ENCODE assay signal across 10 cellular contexts in the genomic region with DNA sequence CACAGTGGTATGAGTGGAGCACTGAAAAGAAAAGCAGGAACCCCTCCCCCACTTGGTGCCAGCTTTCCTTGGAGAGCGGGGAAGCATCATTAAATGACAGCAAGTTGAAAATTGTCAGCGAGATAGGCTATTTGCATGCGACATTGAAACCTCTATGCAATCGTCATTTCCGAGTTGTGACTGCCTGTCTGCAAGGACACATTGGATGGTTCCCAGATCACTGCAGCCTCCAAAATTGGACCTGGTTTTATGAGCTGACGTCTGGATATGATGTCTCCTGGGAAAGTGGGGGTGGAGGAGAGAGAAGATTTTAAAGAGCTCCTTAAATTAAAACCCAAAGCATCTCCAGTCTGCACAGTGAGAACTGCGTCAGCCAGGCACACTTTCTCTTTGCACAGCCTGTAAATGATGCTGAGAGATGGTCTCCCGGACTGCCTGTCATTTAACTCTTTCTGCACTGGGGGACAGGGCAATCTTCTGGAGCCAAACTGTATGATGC. TPM values are rescaled to one million over a fixed set of nuclear protein-coding genes. Genes with fewer than 3 reads are reported as not detected.
A peak's percentile ranks its signal among the peaks of the same experiment; 100 is the strongest.
DNase-seq lines count a peak whose midpoint lies in the region; ATAC-seq, FAIRE-seq and TF ChIP-seq lines count a peak whose summit lies in the region.
"Had no signal": no experiment of that assay in that cellular context is flagged by ENCODE, and none has a peak within 500 bp of the region (broad histone marks: within the 10 kb centered on the region; RNA-seq: fewer than 3 reads in every experiment).

No MANE protein-coding gene starts in this region.

- TF ChIP-seq EP300 in HepG2 (IDR thresholded peaks at IDR 0.05; ENCODE audit: low read depth in 2 of 2, low read length in 2 of 2): no peak
- no peak for TF ChIP-seq EP300 in HepG2 (CRISPR knock-in tag; IDR thresholded peaks at IDR 0.05; ENCODE audit: borderline replicate concordance)

- ATAC-seq in HepG2 (no peak), right lobe of liver (no peak), HG02623 (IDR thresholded peaks at IDR 0.05; ENCODE audit: unreplicated experiment) (no peak), HG03097 (IDR thresholded peaks at IDR 0.05; ENCODE audit: low FRiP score, unreplicated experiment) (no peak)
- ATAC-seq in activated naive CD8-positive, alpha-beta T cell treated with anti-CD3 and anti-CD28 coated beads, Interleukin-2, amount 10 ng/mL, durations not matched to agents 7 days and 5 days (ENCODE audit: low read depth): no peak

- no peaks in the 10 kb centered on the region for H3K9me3 Mint-ChIP-seq in activated naive CD8-positive, alpha-beta T cell treated with anti-CD3 and anti-CD28 coated beads, Interleukin-2, amount 10 ng/mL, durations not matched to agents 7 days and 5 days

- H3K9ac ChIP-seq in HepG2 (ENCODE audit: insufficient read depth, low read depth, low read length): no peak overlapping the region
- no peak overlapping the region for H3K9ac ChIP-seq in kidney (ENCODE audit: low read length in 2 of 2)

- H3K27ac ChIP-seq in HepG2 (ENCODE audit: extremely low read length, insufficient read depth, low read length) (no peak overlapping the region), right lobe of liver (no peak overlapping the region), kidney (ENCODE audit: low read depth in 2 of 2, low read length in 2 of 2) (peak overlapping the region; percentile 17 to 72), esophagus squamous epithelium (no peak overlapping the region)

- FAIRE-seq in HepG2 (lab: Jason Lieb, UNC) (no peak), kidney (lab: Jason Lieb, UNC) (no peak)

- no peaks in the 10 kb centered on the region for H3K36me3 Mint-ChIP-seq in activated naive CD8-positive, alpha-beta T cell treated with anti-CD3 and anti-CD28 coated beads, Interleukin-2, amount 10 ng/mL, durations not matched to agents 7 days and 5 days

- H4K20me1 ChIP-seq in HepG2 (ENCODE audit: insufficient read depth, low read length): no peaks in the 10 kb centered on the region

- CTCF ChIA-PET in HepG2 (lab: Yijun Ruan, JAX; ENCODE audit: low intra/inter-chr PET ratio, low total read pairs): no interaction called here

- H3K36me3 ChIP-seq in HepG2 (replicated peaks in 1 of 2; ENCODE audit: control insufficient read depth in 1 of 2, insufficient read depth in 2 of 2, low read length in 2 of 2): no peaks in the 10 kb centered on the region
- no peaks in the 10 kb centered on the region for H3K36me3 ChIP-seq in right lobe of liver
- H3K36me3 ChIP-seq in kidney (ENCODE audit: control insufficient read depth in 1 of 2, insufficient read depth in 2 of 2, low read length in 2 of 2): no peaks in the 10 kb centered on the region
- no peaks in the 10 kb centered on the region for H3K36me3 ChIP-seq in esophagus squamous epithelium

- peaks cover 28% of the 10 kb centered on the region for H3K27me3 Mint-ChIP-seq in activated naive CD8-positive, alpha-beta T cell treated with anti-CD3 and anti-CD28 coated beads, Interleukin-2, amount 10 ng/mL, durations not matched to agents 7 days and 5 days

- BruUV-seq in HepG2 (replicated peaks; lab: Mats Ljungman, UMichigan): no TSS peak

- intact Hi-C loops in HepG2 (cut with micrococcal nuclease; ENCODE audit: unreplicated experiment): no loop called here
- intact Hi-C loops in right lobe of liver (cut with DNase I): no loop called here
- intact Hi-C loops in kidney (cut with DNase I): no loop called here
- intact Hi-C loops in esophagus squamous epithelium (cut with DNase I): no loop called here

- TF ChIP-seq CTCF in HepG2 (CRISPR knock-in tag; IDR thresholded peaks at IDR 0.05) (no peak), right lobe of liver (IDR thresholded peaks at IDR 0.05) (no peak), kidney (IDR thresholded peaks at IDR 0.05; ENCODE audit: borderline replicate concordance, extremely low read depth, insufficient read depth) (no peak), esophagus squamous epithelium (IDR thresholded peaks at IDR 0.05) (no peak)

- H3K4me1 ChIP-seq in HepG2 (ENCODE audit: insufficient read depth, low read length) (no peaks in the 10 kb centered on the region), right lobe of liver (no peaks in the 10 kb centered on the region), kidney (ENCODE audit: control insufficient read depth in 1 of 2, insufficient read depth in 1 of 2, low read depth in 1 of 2, low read length in 2 of 2) (peaks cover 0 to 11% of the 10 kb centered on the region in 2 donors), esophagus squamous epithelium (peaks cover 0 to 23% (median 7%) of the 10 kb centered on the region in 3 donors)

- H3K4me3 ChIP-seq in HepG2 (replicated peaks in 1 of 3; ENCODE audit: insufficient read depth in 1 of 3, low read depth in 2 of 3, low read length in 3 of 3) (no peak overlapping the region), right lobe of liver (no peak overlapping the region), kidney (ENCODE audit: low read length in 2 of 2) (no peak overlapping the region), esophagus squamous epithelium (peak overlapping the region in 2 of 4 donors; percentile 6 to 29)
- H3K4me3 ChIP-seq: lung had no signal

- no peak overlapping the region for H2AFZ ChIP-seq in HepG2 (ENCODE audit: low read length)

- H3K27ac Mint-ChIP-seq in activated naive CD8-positive, alpha-beta T cell treated with anti-CD3 and anti-CD28 coated beads, Interleukin-2, amount 10 ng/mL, durations not matched to agents 7 days and 5 days: no peak overlapping the region

- DNase-seq in HepG2 (ENCODE audit: low spot score): no peak
- DNase-seq in right lobe of liver: no peak
- no peak for DNase-seq in activated naive CD8-positive, alpha-beta T cell treated with anti-CD3 and anti-CD28 coated beads, Interleukin-2, amount 10 ng/mL, durations not matched to agents 7 days and 5 days
- no peak for DNase-seq in kidney
- no peak for DNase-seq in esophagus squamous epithelium (lab: John Stamatoyannopoulos, UW)
- DNase-seq in ureter (ENCODE audit: low spot score): no peak
- DNase-seq: HCEC 1CT had no signal

- TF ChIP-seq RAD21 in HepG2 (CRISPR knock-in tag; IDR thresholded peaks at IDR 0.05): no peak

- peak overlapping the region; percentile 60 for H3K4me3 Mint-ChIP-seq in activated naive CD8-positive, alpha-beta T cell treated with anti-CD3 and anti-CD28 coated beads, Interleukin-2, amount 10 ng/mL, durations not matched to agents 7 days and 5 days

- no peaks in the 10 kb centered on the region for H3K79me2 ChIP-seq in HepG2 (ENCODE audit: insufficient read depth, low read length)

- in situ Hi-C loops in HepG2 (cut with HindIII; ENCODE audit: extremely low pct_ligation_motif_present, low pct_unique_long_range_greater_than_20kb): no loop called here

- H3K27me3 ChIP-seq in HepG2 (ENCODE audit: control insufficient read depth in 1 of 2, insufficient read depth in 2 of 2, low read length in 2 of 2) (peaks cover 0 to 22% of the 10 kb centered on the region in 2 experiments; a peak in 3 of 5 replicates), right lobe of liver (no peaks in the 10 kb centered on the region), esophagus squamous epithelium (no peaks in the 10 kb centered on the region)

- TF ChIP-seq POLR2A in HepG2 (IDR thresholded peaks at IDR 0.05; ENCODE audit: insufficient read depth in 1 of 2, low read depth in 2 of 2, low read length in 2 of 2) (no peak), right lobe of liver (IDR thresholded peaks at IDR 0.05) (no peak), esophagus squamous epithelium (IDR thresholded peaks at IDR 0.05) (no peak)

- WGBS in HepG2 (ENCODE audit: low lambda C conversion rate): 6% methylated on average over 8 of the region's 8 CpGs
- WGBS in right lobe of liver (ENCODE audit: insufficient coverage, low coverage, low lambda C conversion rate, missing lambda C conversion rate): 20% methylated on average over 7 of the region's 8 CpGs
- 7 to 23% methylated on average over 8 of the region's 8 CpGs for WGBS in esophagus squamous epithelium, 2 donors

- H3K4me2 ChIP-seq in HepG2 (ENCODE audit: low read depth, low read length): no peak overlapping the region

- H3K9me3 ChIP-seq in HepG2 (ENCODE audit: low read length) (no peaks in the 10 kb centered on the region), right lobe of liver (no peaks in the 10 kb centered on the region), kidney (ENCODE audit: control insufficient read depth in 1 of 2, low read length in 2 of 2) (no peaks in the 10 kb centered on the region), esophagus squamous epithelium (no peaks in the 10 kb centered on the region)

- POLR2A ChIA-PET in HepG2 (lab: Yijun Ruan, JAX): no interaction called here
- POLR2A ChIA-PET in activated naive CD8-positive, alpha-beta T cell treated with anti-CD3 and anti-CD28 coated beads, Interleukin-2, amount 10 ng/mL, durations not matched to agents 7 days and 5 days (lab: Charles Lee): no interaction called here

- peaks cover 4% of the 10 kb centered on the region for H3K4me1 Mint-ChIP-seq in activated naive CD8-positive, alpha-beta T cell treated with anti-CD3 and anti-CD28 coated beads, Interleukin-2, amount 10 ng/mL, durations not matched to agents 7 days and 5 days

RNA-seq across cellular contexts. Expression of a gene that starts 57.8 kb away (rescaled TPM):
- total RNA-seq in HepG2 (2016; rRNA removed; fragmentation: Illumina TruSeq; extraction: Trizol) (0.15 TPM in 2 replicates), right lobe of liver (1 to 10 TPM in 1 of 6 experiments, under 1 TPM in 5; 0.07 to 1.1 (median 0.34) TPM), kidney (3.6 TPM), esophagus squamous epithelium (1 to 10 TPM in 1 of 4 donors, under 1 TPM in 2, not detected in 1; 0.09 to 2.3 (median 0.41) TPM), ureter (14.3 TPM)
- total RNA-seq in HepG2 (2016; cell fraction: cytosol; rRNA removed; fragmentation: Illumina TruSeq; extraction: Trizol; ENCODE audit: low read depth): not detected in 2 replicates
- total RNA-seq in HepG2 (2016; cell fraction: insoluble cytoplasmic fraction; rRNA removed; fragmentation: Illumina TruSeq; extraction: Trizol): 0.13 and 0.31 TPM in 2 replicates
- total RNA-seq in HepG2 (2016; cell fraction: membrane; rRNA removed; fragmentation: Illumina TruSeq; extraction: Trizol): 0.09 TPM in 1 of 2 replicates, not detected in the other
- total RNA-seq in HepG2 (2016; cell fraction: nucleus; rRNA removed; fragmentation: Illumina TruSeq; extraction: Trizol): 0.31 and 0.47 TPM in 2 replicates
- polyA plus RNA-seq in HepG2 (2011; rRNA removed) (0.17 and 0.20 TPM in 2 replicates), kidney (ENCODE audit: insufficient read depth, low read depth, low replicate concordance) (1.0 TPM)
- polyA plus RNA-seq in HepG2 (2011; cell fraction: cytosol; rRNA removed): 0.05 and 0.21 TPM in 2 replicates
- polyA plus RNA-seq in HepG2 (2011; cell fraction: nucleus; rRNA removed): 0.37 and 0.74 TPM in 2 replicates
- polyA plus RNA-seq in HepG2 (2012): 0.16 and 0.43 TPM in 2 replicates
- not detected in 2 replicates for polyA plus RNA-seq in HepG2 (2016; cell fraction: cytosol; fragmentation: Illumina TruSeq; extraction: Trizol; ENCODE audit: low read depth)
- polyA plus RNA-seq in HepG2 (2016; cell fraction: insoluble cytoplasmic fraction; fragmentation: Illumina TruSeq; extraction: Trizol; ENCODE audit: low read depth): 0.12 and 0.17 TPM in 2 replicates
- 0.03 TPM in 1 of 2 replicates, not detected in the other for polyA plus RNA-seq in HepG2 (2016; cell fraction: membrane; fragmentation: Illumina TruSeq; extraction: Trizol; ENCODE audit: low read depth)
- polyA plus RNA-seq in HepG2 (2016; cell fraction: nucleus; fragmentation: Illumina TruSeq; extraction: Trizol; ENCODE audit: insufficient read depth, low read depth): 0.19 and 0.63 TPM in 2 replicates
- polyA minus RNA-seq in HepG2 (2011; rRNA and poly(A)+ RNA removed; ENCODE audit: low replicate concordance): 1.1 TPM in 1 of 2 replicates, not detected in the other
- 0.20 and 0.88 TPM in 2 replicates for polyA minus RNA-seq in HepG2 (2011; cell fraction: cytosol; rRNA and poly(A)+ RNA removed)
- 0.77 and 0.99 TPM in 2 replicates for polyA minus RNA-seq in HepG2 (2011; cell fraction: nucleus; rRNA and poly(A)+ RNA removed)
- total RNA-seq in activated naive CD8-positive, alpha-beta T cell treated with anti-CD3 and anti-CD28 coated beads, Interleukin-2, amount 10 ng/mL, durations not matched to agents 7 days and 5 days: 10 to 100 TPM; 13.3 to 14.2 TPM

Comparison
In these comparisons a context has a peak if more than half of its experiments do, and no peak if none do; other contexts are left out.
1. H3K27ac ChIP-seq: peak in kidney (2 of 2); none in HepG2 (single experiment), right lobe of liver (0 of 3) and esophagus squamous epithelium (0 of 4).